In the genomic region with DNA sequence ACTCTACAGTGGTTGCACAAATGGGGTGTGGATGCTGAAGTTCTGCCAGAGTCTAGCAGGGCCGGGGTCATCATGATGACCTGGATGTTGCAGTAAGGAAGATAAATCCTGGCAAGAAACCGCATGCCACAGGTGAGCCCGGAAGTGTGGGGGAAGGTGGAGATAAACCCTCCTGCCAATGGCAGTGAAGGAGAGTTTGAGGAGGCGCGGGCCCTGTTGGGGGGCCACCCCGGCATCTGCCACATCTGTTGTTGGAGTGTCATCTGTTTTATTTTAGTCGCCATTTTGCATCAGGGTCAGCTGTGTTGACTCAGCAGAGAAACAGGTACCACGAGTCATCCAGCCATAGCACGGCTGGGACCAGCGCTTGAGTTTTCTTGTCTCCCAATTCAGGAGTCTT, we compare ENCODE assay signal across 14 cellular contexts.
DNase-seq lines count a peak whose midpoint lies in the region; ATAC-seq and TF ChIP-seq lines count a peak whose summit lies in the region.
"Had no signal": no experiment of that assay in that cellular context is flagged by ENCODE, and none has a peak within 500 bp of the region (broad histone marks: within the 10 kb centered on the region; RNA-seq: fewer than 3 reads in every experiment).

No MANE protein-coding gene starts in this region.

- ATAC-seq in RWPE2 (ENCODE audit: low read depth) (peak; percentile 70), gastroesophageal sphincter (no peak), GM21526 (IDR thresholded peaks at IDR 0.05; ENCODE audit: low FRiP score, unreplicated experiment) (no peak)
- ATAC-seq: pancreas had no signal

- TF ChIP-seq EP300 in gastroesophageal sphincter (IDR thresholded peaks at IDR 0.05) = no peak

- DNase-seq in cardiac septum (ENCODE audit: low spot score) = peak; percentile 14
- DNase-seq in right atrium auricular region (ENCODE audit: low spot score) = no peak
- no peak for DNase-seq in RWPE2 (ENCODE audit: low spot score)
- DNase-seq in fibroblast of pulmonary artery (ENCODE audit: low read depth) = peak; percentile 8
- no peak for DNase-seq in cerebellar cortex (ENCODE audit: low spot score)
- DNase-seq in erythroblast (lab: John Stamatoyannopoulos, UW) = no peak
- DNase-seq: activated CD4-positive, alpha-beta T cell treated with anti-CD3 and anti-CD28 coated beads for 1 hour; NCI-H1694; stimulated activated CD4-positive, alpha-beta T cell treated with anti-CD3 and anti-CD28 coated beads, Interleukin-4, amount 100 ng/mL, for 1 hour; stomach had no signal

- TF ChIP-seq POLR2A in gastroesophageal sphincter (IDR thresholded peaks at IDR 0.05) (no peak), erythroblast (IDR thresholded peaks at IDR 0.05; ENCODE audit: low read length) (no peak)

- H3K4me1 ChIP-seq in right atrium auricular region (no peaks in the 10 kb centered on the region), RWPE2 (ENCODE audit: insufficient read depth, poor library complexity, severe bottlenecking) (peaks cover 10% of the 10 kb centered on the region), gastroesophageal sphincter (no peaks in the 10 kb centered on the region)
- H3K4me1 ChIP-seq: ascending aorta, pancreas, stomach had no signal

- no peaks in the 10 kb centered on the region for H3K9me3 ChIP-seq in right atrium auricular region
- no peaks in the 10 kb centered on the region for H3K9me3 ChIP-seq in RWPE2 (ENCODE audit: severe bottlenecking)
- no peaks in the 10 kb centered on the region for H3K9me3 ChIP-seq in gastroesophageal sphincter
- H3K9me3 ChIP-seq: ascending aorta, pancreas, stomach had no signal

- H3K4me3 ChIP-seq in right atrium auricular region = no peak overlapping the region
- no peak overlapping the region for H3K4me3 ChIP-seq in RWPE2 (ENCODE audit: severe bottlenecking)
- H3K4me3 ChIP-seq in fibroblast of pulmonary artery (replicated peaks; ENCODE audit: low read depth, low read length) = no peak overlapping the region
- no peak overlapping the region for H3K4me3 ChIP-seq in gastroesophageal sphincter
- H3K4me3 ChIP-seq: ascending aorta, pancreas, stomach had no signal

- no peak for TF ChIP-seq CTCF in right atrium auricular region (IDR thresholded peaks at IDR 0.05)
- no peak for TF ChIP-seq CTCF in RWPE2 (IDR thresholded peaks at IDR 0.05; ENCODE audit: poor library complexity, severe bottlenecking)
- no peak for TF ChIP-seq CTCF in fibroblast of pulmonary artery (IDR thresholded peaks at IDR 0.05; ENCODE audit: low read length, missing control alignments)
- no peak for TF ChIP-seq CTCF in gastroesophageal sphincter (IDR thresholded peaks at IDR 0.05)

- WGBS in gastroesophageal sphincter (ENCODE audit: low coverage in 1 of 2), 2 donors = 86 to 94% methylated on average over 4 to 7 of the region's 10 CpGs

- intact Hi-C loops in cardiac septum (cut with DNase I) = no loop called here

- H3K27me3 ChIP-seq in right atrium auricular region (no peaks in the 10 kb centered on the region), RWPE2 (ENCODE audit: insufficient read depth, poor library complexity, severe bottlenecking) (no peaks in the 10 kb centered on the region), gastroesophageal sphincter (no peaks in the 10 kb centered on the region)
- H3K27me3 ChIP-seq: ascending aorta, pancreas, stomach had no signal

- H3K36me3 ChIP-seq in right atrium auricular region (peaks cover 4% of the 10 kb centered on the region), RWPE2 (ENCODE audit: low read depth) (peaks cover 8% of the 10 kb centered on the region), gastroesophageal sphincter (peaks cover 0 to 10% of the 10 kb centered on the region in 2 donors)
- H3K36me3 ChIP-seq: pancreas had no signal

- H3K27ac ChIP-seq in right atrium auricular region (no peak overlapping the region), RWPE2 (ENCODE audit: poor library complexity, severe bottlenecking) (no peak overlapping the region), gastroesophageal sphincter (no peak overlapping the region)
- H3K27ac ChIP-seq: ascending aorta, pancreas, stomach had no signal

Comparison
In these comparisons a context has a peak if more than half of its experiments do, and no peak if none do; other contexts are left out.
1. DNase-seq: peak in cardiac septum (single experiment) and fibroblast of pulmonary artery (single experiment); none in right atrium auricular region (single experiment), RWPE2 (single experiment), cerebellar cortex (single experiment) and erythroblast (0 of 2).